Comparison of ENCODE assay signal across 8 cellular contexts in the genomic region with DNA sequence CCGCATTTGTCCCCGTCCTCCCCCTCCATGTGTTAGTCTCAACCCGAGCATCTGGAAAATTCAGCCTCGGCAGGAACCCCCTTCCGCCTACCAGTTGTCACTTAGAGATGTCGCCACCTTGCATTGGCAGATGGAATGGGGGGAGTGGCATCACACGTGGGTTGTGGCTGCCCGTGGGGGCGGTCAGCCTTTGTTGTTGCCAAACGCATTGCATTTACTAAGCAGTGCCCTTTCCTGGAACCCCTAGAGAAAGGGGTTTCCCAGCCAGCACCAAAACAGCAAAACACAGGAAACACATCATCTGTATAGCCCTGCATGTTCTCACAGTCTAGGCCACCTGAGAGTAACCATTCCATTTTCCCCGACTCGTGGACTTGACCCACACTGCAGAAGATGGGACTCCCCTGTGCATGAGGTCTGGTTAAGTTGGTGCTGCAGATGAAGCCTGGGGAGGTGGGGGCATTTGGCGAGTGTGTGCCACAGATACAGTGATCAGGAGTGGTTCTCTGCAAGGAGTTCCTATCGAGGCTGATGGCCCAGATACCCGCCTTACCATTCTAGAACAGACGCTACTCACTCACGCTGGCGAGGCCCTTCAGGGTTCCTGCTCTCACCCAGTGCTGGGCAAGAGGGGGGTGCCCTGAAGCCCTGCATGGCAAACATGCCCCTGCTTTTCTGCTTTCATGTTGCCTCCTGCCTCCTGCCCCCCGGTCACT. TPM values are rescaled to one million over a fixed set of nuclear protein-coding genes. Genes with fewer than 3 reads are reported as not detected.
DNase-seq lines count a peak whose midpoint lies in the region; ATAC-seq, FAIRE-seq and TF ChIP-seq lines count a peak whose summit lies in the region.

No MANE protein-coding gene starts in this region.

- no peak overlapping the region for H3K23ac ChIP-seq in H1 (ENCODE audit: insufficient read length)

- no peak overlapping the region for H2BK120ac ChIP-seq in H1 (replicated peaks; ENCODE audit: low read depth, low read length)

- H3K9me3 ChIP-seq in H1 (ENCODE audit: insufficient read depth in 2 of 2, low read depth in 1 of 2, low read length in 1 of 2): no peaks in the 10 kb centered on the region

- no peaks in the 10 kb centered on the region for H3K4me1 ChIP-seq in H1 (replicated peaks in 1 of 4; ENCODE audit: control insufficient read depth in 3 of 4, insufficient read depth in 4 of 4, low read length in 3 of 4)

- no peaks in the 10 kb centered on the region; the same call in 1 of the 2 replicates for H3K23me2 ChIP-seq in H1 (ENCODE audit: low read depth, low read length)

- H3K79me1 ChIP-seq in H1 (ENCODE audit: low read depth, low read length): no peaks in the 10 kb centered on the region

- POLR2A ChIA-PET in H1 (lab: Charles Lee; ENCODE audit: partially characterized antibody): interaction anchor here (1.2 kb wide), 1 partner anchor 80 kb away, joined by 4 read pairs; the partner anchor contains the start of gene DNM2

- H4K20me1 ChIP-seq in H1 (replicated peaks in 1 of 2; ENCODE audit: control insufficient read depth in 1 of 2, insufficient read depth in 2 of 2, low read length in 2 of 2): no peaks in the 10 kb centered on the region

- H2AK5ac ChIP-seq in H1 (ENCODE audit: low read depth, low read length): no peak overlapping the region

- no peak overlapping the region; the same call in 1 of the 2 replicates for H2BK5ac ChIP-seq in H1 (ENCODE audit: low read depth, low read length)

- no peak for FAIRE-seq in H1 (lab: Jason Lieb, UNC)

- ATAC-seq in GM19463 (IDR thresholded peaks at IDR 0.05; ENCODE audit: unreplicated experiment): peak; percentile 53

- H3K27ac ChIP-seq in H1 (ENCODE audit: low read depth, low read length): no peak overlapping the region

- no peak overlapping the region for H3K9ac ChIP-seq in H1 (replicated peaks in 1 of 4; ENCODE audit: extremely low read depth in 1 of 4, low read depth in 3 of 4, low read length in 3 of 4)

- H2AFZ ChIP-seq in H1 (ENCODE audit: low read length): no peak overlapping the region

- H4K91ac ChIP-seq in H1 (replicated peaks; ENCODE audit: insufficient read length, low read length): no peak overlapping the region

- no peak overlapping the region for H3K14ac ChIP-seq in H1 (ENCODE audit: insufficient read length)

- 91% methylated on average over 17 of the region's 19 CpGs; no CpG with 5 or more reads in 1 of the 2 experiments for WGBS in H1 (ENCODE audit: extremely low coverage in 1 of 2, insufficient coverage in 1 of 2, insufficient read length in 1 of 2, insufficient replicate concordance in 2 of 2, low coverage in 1 of 2, low lambda C conversion rate in 2 of 2, missing lambda C conversion rate in 1 of 2), 2 experiments

- 0 out of 2 replicates have a peak overlapping the region, but pooled peaks have one; percentile 18 for H4K8ac ChIP-seq in H1 (ENCODE audit: extremely low read depth, insufficient read depth, low read length)

- no peak overlapping the region for H3K4me2 ChIP-seq in H1 (ENCODE audit: insufficient read depth in 1 of 2, low read depth in 2 of 2, low read length in 2 of 2)

- no peak for TF ChIP-seq POLR2A in H1 (IDR thresholded peaks at IDR 0.05; ENCODE audit: control extremely low read depth in 1 of 2, low read depth in 2 of 2, low read length in 2 of 2)

- no peak for TF ChIP-seq CTCF in H1 (IDR thresholded peaks at IDR 0.05; ENCODE audit: control extremely low read depth in 1 of 3, insufficient read depth in 1 of 3, low read depth in 1 of 3, low read length in 3 of 3)

- no peaks in the 10 kb centered on the region for H3K27me3 ChIP-seq in H1 (replicated peaks in 1 of 4; ENCODE audit: control insufficient read depth in 3 of 4, extremely low read depth in 1 of 4, insufficient read depth in 3 of 4, low read length in 3 of 4)

- no peak overlapping the region for H2BK20ac ChIP-seq in H1 (ENCODE audit: low read length)

- no peak for TF ChIP-seq RAD21 in H1 (IDR thresholded peaks at IDR 0.05 in 1 of 2, conservative IDR thresholded peaks at IDR 0.05 in 1 of 2; ENCODE audit: low read depth in 2 of 2, low read length in 2 of 2)

- DNase-seq in activated CD8-positive, alpha-beta memory T cell treated with anti-CD3 and anti-CD28 coated beads for 48 hours (ENCODE audit: low read depth in 2 of 3, low spot score in 2 of 3): peak; percentile 70 to 89 (median 70)
- DNase-seq in H1 (ENCODE audit: low read depth in 1 of 2, low spot score in 2 of 2): no peak
- peak; percentile 71 to 85 (median 79) for DNase-seq in stimulated activated CD4-positive, alpha-beta T cell treated with anti-CD3 and anti-CD28 coated beads, TNF-alpha, amount 100 ng/mL, for 48 hours (ENCODE audit: low read depth in 3 of 3)
- DNase-seq in NCI-H526 treated with DMSO at 0.1 percent for 48 hours (lab: John Stamatoyannopoulos, UW): no peak
- no peak for DNase-seq in NCI-H2171 (lab: John Stamatoyannopoulos, UW)
- DNase-seq in DMS114 treated with DMSO at 0.1 percent for 48 hours (lab: John Stamatoyannopoulos, UW; ENCODE audit: unreplicated experiment): no peak
- DNase-seq in LoVo (ENCODE audit: low spot score): no peak

- no peak for TF ChIP-seq EP300 in H1 (IDR thresholded peaks at IDR 0.05; ENCODE audit: borderline replicate concordance in 1 of 2, low read depth in 2 of 2, low read length in 2 of 2)

- H2BK15ac ChIP-seq in H1 (ENCODE audit: low read length): no peak overlapping the region

- no peak overlapping the region for H2BK12ac ChIP-seq in H1 (ENCODE audit: low read depth, low read length)

- peaks cover 3 to 35% (median 21%) of the 10 kb centered on the region in 4 experiments; a peak in 6 of 8 replicates for H3K36me3 ChIP-seq in H1 (ENCODE audit: control insufficient read depth in 2 of 4, insufficient read depth in 4 of 4, low read length in 3 of 4)

- no peak overlapping the region for H3K56ac ChIP-seq in H1 (replicated peaks; ENCODE audit: insufficient read length, low read depth, low read length)

- H3K18ac ChIP-seq in H1 (ENCODE audit: extremely low read depth, low read length): no peak overlapping the region

- no peak overlapping the region for H3K4ac ChIP-seq in H1 (replicated peaks; ENCODE audit: insufficient read length, low read depth, low read length)

- H3K79me2 ChIP-seq in H1 (ENCODE audit: control insufficient read depth in 1 of 2, insufficient read depth in 2 of 2, low read length in 2 of 2): no peaks in the 10 kb centered on the region

- no peak overlapping the region for H3K4me3 ChIP-seq in H1 (ENCODE audit: extremely low read depth in 1 of 4, insufficient read depth in 2 of 4, low read depth in 3 of 4, low read length in 4 of 4)

- no peak overlapping the region for H4K5ac ChIP-seq in H1 (ENCODE audit: insufficient read length, low read depth, low read length)

- CTCF ChIA-PET in H1 (lab: Charles Lee; ENCODE audit: partially characterized antibody): interaction anchor here (0.7 to 1.4 kb wide), 3 partner anchors 14 to 79 kb away, joined by 3 to 4 read pairs (median 3); no protein-coding TSS in a partner anchor

TF ChIP-seq in H1, 55 proteins besides CTCF, POLR2A, EP300 and RAD21 (continues in another document):
- no peak for TF ChIP-seq POU5F1 (IDR thresholded peaks at IDR 0.05; ENCODE audit: low read depth, low read length)
- TF ChIP-seq TCF12 (IDR thresholded peaks at IDR 0.05; ENCODE audit: low read depth, low read length): no peak
- TF ChIP-seq SAP30 (IDR thresholded peaks at IDR 0.05; ENCODE audit: insufficient read depth, insufficient replicate concordance, low read length): no peak
- TF ChIP-seq KDM4A (IDR thresholded peaks at IDR 0.05; ENCODE audit: low read depth, low read length, severe bottlenecking): no peak
- no peak for TF ChIP-seq ATF3 (IDR thresholded peaks at IDR 0.05; ENCODE audit: insufficient read depth, low read depth, low read length)
- TF ChIP-seq ATF2 (IDR thresholded peaks at IDR 0.05; ENCODE audit: low read length): no peak
- no peak for TF ChIP-seq MAFK (IDR thresholded peaks at IDR 0.05; ENCODE audit: low read depth, low read length)
- no peak for TF ChIP-seq TBP (IDR thresholded peaks at IDR 0.05; ENCODE audit: low read depth, low read length)

RNA-seq across cellular contexts. Expression of gene TMED1, which starts 38.3 kb away (rescaled TPM):
- 26.2 and 26.9 TPM in 2 replicates for total RNA-seq in H1 (2021; fragmentation: NEBNext Ultra II Directional; extraction: Animal tissue kit (Norgen Biotek cat#: 25700))
- 31.9 and 41.7 TPM in 2 replicates for polyA plus RNA-seq in H1 (2011; rRNA removed)
- polyA plus RNA-seq in H1 (2011; cell fraction: cytosol; rRNA removed): 44.8 TPM
- 29.2 TPM for polyA plus RNA-seq in H1 (2011; cell fraction: nucleus; rRNA removed)
- polyA plus RNA-seq in H1 (2012, experiment 1 of 2): 19.0 to 35.1 TPM (median 31.2 TPM) in 4 replicates
- 31.9 TPM for polyA plus RNA-seq in H1 (2012, experiment 2 of 2)
- polyA plus RNA-seq in H1 (2013, experiment 1 of 2): 25.1 TPM
- 31.6 TPM for polyA plus RNA-seq in H1 (2013, experiment 2 of 2)
- 13.8 and 22.8 TPM in 2 replicates for polyA minus RNA-seq in H1 (2011; rRNA and poly(A)+ RNA removed)
- polyA minus RNA-seq in H1 (2011; cell fraction: cytosol; rRNA and poly(A)+ RNA removed): 16.4 TPM
- 8.5 TPM for polyA minus RNA-seq in H1 (2011; cell fraction: nucleus; rRNA and poly(A)+ RNA removed)

RNA-seq across cellular contexts. Expression of gene C19orf38, which starts 50.5 kb away (rescaled TPM):
- 0.27 TPM in 1 of 2 replicates, not detected in the other for total RNA-seq in H1 (2021; fragmentation: NEBNext Ultra II Directional; extraction: Animal tissue kit (Norgen Biotek cat#: 25700))
- polyA plus RNA-seq in H1 (2011; rRNA removed): 0.53 and 0.77 TPM in 2 replicates
- polyA plus RNA-seq in H1 (2011; cell fraction: cytosol; rRNA removed): 0.50 TPM
- 0.68 TPM for polyA plus RNA-seq in H1 (2011; cell fraction: nucleus; rRNA removed)
- polyA plus RNA-seq in H1 (2012, experiment 1 of 2): 0.32 to 0.66 TPM (median 0.39 TPM) in 3 of 4 replicates, not detected in the other
- polyA plus RNA-seq in H1 (2012, experiment 2 of 2): 0.39 TPM
- polyA plus RNA-seq in H1 (2013, experiment 1 of 2): 0.20 TPM
- polyA plus RNA-seq in H1 (2013, experiment 2 of 2): 0.31 TPM
- 0.20 and 0.28 TPM in 2 replicates for polyA minus RNA-seq in H1 (2011; rRNA and poly(A)+ RNA removed)
- polyA minus RNA-seq in H1 (2011; cell fraction: cytosol; rRNA and poly(A)+ RNA removed): not detected
- polyA minus RNA-seq in H1 (2011; cell fraction: nucleus; rRNA and poly(A)+ RNA removed): 1.1 TPM

Comparison
In these comparisons a context has a peak if more than half of its experiments do, and no peak if none do; other contexts are left out.
1. DNase-seq: peak in activated CD8-positive, alpha-beta memory T cell treated with anti-CD3 and anti-CD28 coated beads for 48 hours (3 of 3) and stimulated activated CD4-positive, alpha-beta T cell treated with anti-CD3 and anti-CD28 coated beads, TNF-alpha, amount 100 ng/mL, for 48 hours (3 of 3); none in H1 (0 of 2), NCI-H526 treated with DMSO at 0.1 percent for 48 hours (single experiment), NCI-H2171 (single experiment), DMS114 treated with DMSO at 0.1 percent for 48 hours (single experiment) and LoVo (single experiment).